Comparison of ENCODE assay signal across 21 cellular contexts in genomic region chr11:72962084-72962483, GRCh38.
DNase-seq lines count a peak whose midpoint lies in the region; ATAC-seq and TF ChIP-seq lines count a peak whose summit lies in the region.
"Had no signal": no experiment of that assay in that cellular context is flagged by ENCODE, and none has a peak within 500 bp of the region (broad histone marks: within the 10 kb centered on the region; RNA-seq: fewer than 3 reads in every experiment).

No MANE protein-coding gene starts in this region.

- TF ChIP-seq EP300 in tibial nerve (IDR thresholded peaks at IDR 0.05): no peak

- no peaks in the 10 kb centered on the region for H3K9me3 ChIP-seq in tibial nerve
- H3K9me3 ChIP-seq: sigmoid colon, uterus had no signal

- intact Hi-C loops in natural killer cell (cut with micrococcal nuclease): no loop called here
- intact Hi-C loops in activated CD4-positive, alpha-beta T cell treated with anti-CD3 and anti-CD28 coated beads for 36 hours (cut with DNase I, micrococcal nuclease): no loop called here

- no peaks in the 10 kb centered on the region for H3K27me3 Mint-ChIP-seq in natural killer cell treated with Interleukin-12 subunit alpha and Interleukin-12 subunit beta and Interleukin-15 and Interleukin-18, amount 100 ng/mL, for 72 hours
- no peaks in the 10 kb centered on the region for H3K27me3 Mint-ChIP-seq in natural killer cell (ENCODE audit: low read depth in 2 of 2)
- no peaks in the 10 kb centered on the region for H3K27me3 Mint-ChIP-seq in activated CD4-positive, alpha-beta T cell treated with anti-CD3 and anti-CD28 coated beads for 36 hours
- no peaks in the 10 kb centered on the region for H3K27me3 Mint-ChIP-seq in type B pancreatic cell
- H3K27me3 Mint-ChIP-seq in activated T-cell treated with anti-CD3 and anti-CD28 coated beads, Interleukin-2, amount 50 U/mL, for 24 hours: no peaks in the 10 kb centered on the region
- H3K27me3 Mint-ChIP-seq: brain; IgD-negative memory B cell; stimulated activated naive B cell treated with anti-CD40 and anti-IgM and Interleukin-4, amounts not matched to agents 10 μg/mL and 1 μg/mL and 100 μg/mL, for 72 hours had no signal

- no peaks in the 10 kb centered on the region for H3K27me3 ChIP-seq in tibial nerve
- H3K27me3 ChIP-seq: sigmoid colon, uterus had no signal

- no peak for TF ChIP-seq POLR2A in tibial nerve (IDR thresholded peaks at IDR 0.05)

- peak overlapping the region; percentile 11 to 70 for H3K27ac Mint-ChIP-seq in natural killer cell treated with Interleukin-12 subunit alpha and Interleukin-12 subunit beta and Interleukin-15 and Interleukin-18, amount 100 ng/mL, for 72 hours
- no peak overlapping the region for H3K27ac Mint-ChIP-seq in natural killer cell
- no peak overlapping the region for H3K27ac Mint-ChIP-seq in activated CD4-positive, alpha-beta T cell treated with anti-CD3 and anti-CD28 coated beads for 36 hours
- H3K27ac Mint-ChIP-seq in type B pancreatic cell: no peak overlapping the region
- H3K27ac Mint-ChIP-seq in activated T-cell treated with anti-CD3 and anti-CD28 coated beads, Interleukin-2, amount 50 U/mL, for 24 hours: no peak overlapping the region
- H3K27ac Mint-ChIP-seq: H9 had no signal

- POLR2A ChIA-PET in activated CD4-positive, alpha-beta T cell treated with anti-CD3 and anti-CD28 coated beads for 36 hours (lab: Charles Lee): no interaction called here

- TF ChIP-seq CTCF in natural killer cell (IDR thresholded peaks at IDR 0.05) (no peak), fibroblast of mammary gland (conservative IDR thresholded peaks at IDR 0.05; ENCODE audit: control insufficient read depth, insufficient read depth, low read depth, low read length) (no peak), tibial nerve (IDR thresholded peaks at IDR 0.05) (no peak), type B pancreatic cell (conservative IDR thresholded peaks at IDR 0.05) (no peak)

- 77 to 79% methylated on average over 4 of the region's 4 CpGs for WGBS in tibial nerve, 2 donors

- no peak overlapping the region for H3K4me3 ChIP-seq in fibroblast of mammary gland (ENCODE audit: control insufficient read depth, low read depth, low read length)
- H3K4me3 ChIP-seq in tibial nerve: no peak overlapping the region
- H3K4me3 ChIP-seq: sigmoid colon, uterus had no signal

- H3K36me3 Mint-ChIP-seq in natural killer cell treated with Interleukin-12 subunit alpha and Interleukin-12 subunit beta and Interleukin-15 and Interleukin-18, amount 100 ng/mL, for 72 hours: peaks cover 25% of the 10 kb centered on the region
- H3K36me3 Mint-ChIP-seq in natural killer cell (no peaks in the 10 kb centered on the region), type B pancreatic cell (peaks cover 5% of the 10 kb centered on the region)
- peaks cover 10% of the 10 kb centered on the region for H3K36me3 Mint-ChIP-seq in activated CD4-positive, alpha-beta T cell treated with anti-CD3 and anti-CD28 coated beads for 36 hours (ENCODE audit: low read depth)
- H3K36me3 Mint-ChIP-seq in activated T-cell treated with anti-CD3 and anti-CD28 coated beads, Interleukin-2, amount 50 U/mL, for 24 hours (ENCODE audit: low read depth): peaks cover 32% of the 10 kb centered on the region

- H3K27ac ChIP-seq in tibial nerve: no peak overlapping the region
- H3K27ac ChIP-seq: RWPE1, sigmoid colon, uterus had no signal

- H3K4me1 ChIP-seq in tibial nerve: no peaks in the 10 kb centered on the region
- H3K4me1 ChIP-seq: sigmoid colon, uterus had no signal

- ATAC-seq in natural killer cell treated with Interleukin-12 subunit alpha and Interleukin-12 subunit beta and Interleukin-15 and Interleukin-18, amount 100 ng/mL, for 72 hours: no peak
- no peak for ATAC-seq in natural killer cell
- no peak for ATAC-seq in activated CD4-positive, alpha-beta T cell treated with anti-CD3 and anti-CD28 coated beads for 36 hours
- ATAC-seq: stimulated activated naive B cell treated with anti-CD40 and anti-IgM and Interleukin-4, amounts not matched to agents 10 μg/mL and 1 μg/mL and 100 μg/mL, for 72 hours had no signal

- no peaks in the 10 kb centered on the region for H3K36me3 ChIP-seq in tibial nerve
- H3K36me3 ChIP-seq: sigmoid colon, uterus had no signal

- H3K4me3 Mint-ChIP-seq in natural killer cell treated with Interleukin-12 subunit alpha and Interleukin-12 subunit beta and Interleukin-15 and Interleukin-18, amount 100 ng/mL, for 72 hours: no peak overlapping the region
- H3K4me3 Mint-ChIP-seq in natural killer cell (no peak overlapping the region), type B pancreatic cell (no peak overlapping the region)
- no peak overlapping the region for H3K4me3 Mint-ChIP-seq in activated CD4-positive, alpha-beta T cell treated with anti-CD3 and anti-CD28 coated beads for 36 hours
- H3K4me3 Mint-ChIP-seq in activated T-cell treated with anti-CD3 and anti-CD28 coated beads, Interleukin-2, amount 50 U/mL, for 24 hours: no peak overlapping the region
- H3K4me3 Mint-ChIP-seq: brain; H9; IgD-negative memory B cell; stimulated activated naive B cell treated with anti-CD40 and anti-IgM and Interleukin-4, amounts not matched to agents 10 μg/mL and 1 μg/mL and 100 μg/mL, for 72 hours had no signal

- CTCF ChIA-PET in activated CD4-positive, alpha-beta T cell treated with anti-CD3 and anti-CD28 coated beads for 36 hours (lab: Charles Lee): interaction anchor here (0.6 kb wide), 1 partner anchor 216 kb away, joined by 3 read pairs; no protein-coding TSS in a partner anchor

- DNase-seq in natural killer cell treated with Interleukin-12 subunit alpha and Interleukin-12 subunit beta and Interleukin-15 and Interleukin-18, amount 100 ng/mL, for 72 hours (ENCODE audit: low spot score): no peak
- DNase-seq in natural killer cell: no peak
- DNase-seq in SW480 (ENCODE audit: low spot score): peak; percentile 22
- DNase-seq in fibroblast of mammary gland (ENCODE audit: low read depth): peak; percentile 67
- no peak for DNase-seq in tibial nerve (ENCODE audit: low spot score in 2 of 2)
- no peak for DNase-seq in activated CD4-positive, alpha-beta T cell treated with anti-CD3 and anti-CD28 coated beads for 36 hours
- no peak for DNase-seq in type B pancreatic cell (ENCODE audit: extremely low spot score, unreplicated experiment)
- no peak for DNase-seq in activated T-cell treated with anti-CD3 and anti-CD28 coated beads, Interleukin-2, amount 50 U/mL, for 24 hours
- DNase-seq: activated effector memory CD4-positive, alpha-beta T cell treated with Interleukin-2 at 50 U/mL for 16 hours; effector memory CD4-positive, alpha-beta T cell; H9; midbrain; NCI-H1417 treated with DMSO at 0.1 percent for 48 hours; NCI-H69; nucleus accumbens; sigmoid colon; stimulated activated naive B cell treated with anti-CD40 and anti-IgM and Interleukin-4, amounts not matched to agents 10 μg/mL and 1 μg/mL and 100 μg/mL, for 72 hours; uterus had no signal

- peaks cover 29 to 43% of the 10 kb centered on the region in 2 donors for H3K4me1 Mint-ChIP-seq in natural killer cell treated with Interleukin-12 subunit alpha and Interleukin-12 subunit beta and Interleukin-15 and Interleukin-18, amount 100 ng/mL, for 72 hours (ENCODE audit: low read depth in 2 of 2)
- H3K4me1 Mint-ChIP-seq in natural killer cell: no peaks in the 10 kb centered on the region
- no peaks in the 10 kb centered on the region for H3K4me1 Mint-ChIP-seq in activated CD4-positive, alpha-beta T cell treated with anti-CD3 and anti-CD28 coated beads for 36 hours
- H3K4me1 Mint-ChIP-seq in type B pancreatic cell (ENCODE audit: unreplicated experiment): no peaks in the 10 kb centered on the region
- H3K4me1 Mint-ChIP-seq in activated T-cell treated with anti-CD3 and anti-CD28 coated beads, Interleukin-2, amount 50 U/mL, for 24 hours (ENCODE audit: low read depth): peaks cover 7% of the 10 kb centered on the region
- H3K4me1 Mint-ChIP-seq: brain had no signal

- H3K9me3 Mint-ChIP-seq in natural killer cell treated with Interleukin-12 subunit alpha and Interleukin-12 subunit beta and Interleukin-15 and Interleukin-18, amount 100 ng/mL, for 72 hours: no peaks in the 10 kb centered on the region
- H3K9me3 Mint-ChIP-seq in natural killer cell: no peaks in the 10 kb centered on the region
- H3K9me3 Mint-ChIP-seq in activated CD4-positive, alpha-beta T cell treated with anti-CD3 and anti-CD28 coated beads for 36 hours (ENCODE audit: low read depth): no peaks in the 10 kb centered on the region
- H3K9me3 Mint-ChIP-seq in type B pancreatic cell: no peaks in the 10 kb centered on the region
- H3K9me3 Mint-ChIP-seq in activated T-cell treated with anti-CD3 and anti-CD28 coated beads, Interleukin-2, amount 50 U/mL, for 24 hours: peaks cover 3% of the 10 kb centered on the region
- H3K9me3 Mint-ChIP-seq: H9 had no signal

Comparison
In these comparisons a context has a peak if more than half of its experiments do, and no peak if none do; other contexts are left out.
1. H3K27ac Mint-ChIP-seq: peak in natural killer cell treated with Interleukin-12 subunit alpha and Interleukin-12 subunit beta and Interleukin-15 and Interleukin-18, amount 100 ng/mL, for 72 hours (2 of 2); none in natural killer cell (0 of 2), activated CD4-positive, alpha-beta T cell treated with anti-CD3 and anti-CD28 coated beads for 36 hours (single experiment), type B pancreatic cell (single experiment) and activated T-cell treated with anti-CD3 and anti-CD28 coated beads, Interleukin-2, amount 50 U/mL, for 24 hours (single experiment).
2. DNase-seq: peak in SW480 (single experiment) and fibroblast of mammary gland (single experiment); none in natural killer cell treated with Interleukin-12 subunit alpha and Interleukin-12 subunit beta and Interleukin-15 and Interleukin-18, amount 100 ng/mL, for 72 hours (single experiment), natural killer cell (single experiment), tibial nerve (0 of 2), activated CD4-positive, alpha-beta T cell treated with anti-CD3 and anti-CD28 coated beads for 36 hours (single experiment), type B pancreatic cell (single experiment) and activated T-cell treated with anti-CD3 and anti-CD28 coated beads, Interleukin-2, amount 50 U/mL, for 24 hours (single experiment).